Comparison of ENCODE assay signal across 10 cellular contexts in genomic region chr1:31505884-31506497, GRCh38.
DNase-seq lines count a peak whose midpoint lies in the region; ATAC-seq and TF ChIP-seq lines count a peak whose summit lies in the region.
"Had no signal": no experiment of that assay in that cellular context is flagged by ENCODE, and none has a peak within 500 bp of the region (broad histone marks: within the 10 kb centered on the region; RNA-seq: fewer than 3 reads in every experiment).

No MANE protein-coding gene starts in this region.

- H3K27ac ChIP-seq in heart right ventricle: no peak overlapping the region
- no peak overlapping the region for H3K27ac ChIP-seq in esophagus squamous epithelium
- H3K27ac ChIP-seq: parathyroid adenoma had no signal

- H3K4me3 ChIP-seq in heart right ventricle: no peak overlapping the region
- H3K4me3 ChIP-seq in esophagus squamous epithelium: no peak overlapping the region

- H3K27me3 ChIP-seq in heart right ventricle (peaks cover 0 to 31% (median 22%) of the 10 kb centered on the region in 7 donors), esophagus squamous epithelium (peaks cover 0 to 48% (median 0%) of the 10 kb centered on the region in 4 donors)

- no peak for TF ChIP-seq POLR2A in esophagus squamous epithelium (IDR thresholded peaks at IDR 0.05)

- intact Hi-C loops in heart right ventricle (cut with DNase I): no loop called here
- intact Hi-C loops in esophagus squamous epithelium (cut with DNase I): no loop called here

- H3K4me1 ChIP-seq in heart right ventricle (no peaks in the 10 kb centered on the region), esophagus squamous epithelium (peaks cover 0 to under 1% (median 0%) of the 10 kb centered on the region in 3 donors)

- ATAC-seq in HG02938 (IDR thresholded peaks at IDR 0.05; ENCODE audit: unreplicated experiment): peak; percentile 41
- no peak for ATAC-seq in heart right ventricle

- peak; percentile 49 for DNase-seq in activated CD4-positive, alpha-beta T cell treated with anti-CD3 and anti-CD28 coated beads for 48 hours
- DNase-seq in activated CD4-positive, alpha-beta T cell treated with anti-CD3 and anti-CD28 coated beads for 1 hour: no peak
- peak; percentile 10 to 30 for DNase-seq in activated CD4-positive, alpha-beta T cell treated with anti-CD3 and anti-CD28 coated beads, Interleukin-2, amount 50 U/mL, for 48 hours
- peak; percentile 6 for DNase-seq in stimulated activated CD8-positive, alpha-beta memory T cell treated with anti-CD3 and anti-CD28 coated beads, Interleukin-4, amount 100 ng/mL, for 24 hours (ENCODE audit: low read depth)
- DNase-seq in SHP77 treated with DMSO at 0.1 percent for 48 hours (lab: John Stamatoyannopoulos, UW) (no peak), heart right ventricle (no peak), esophagus squamous epithelium (lab: John Stamatoyannopoulos, UW) (no peak)
- DNase-seq: Caco-2 had no signal

- H3K9me3 ChIP-seq in heart right ventricle: no peaks in the 10 kb centered on the region
- no peaks in the 10 kb centered on the region for H3K9me3 ChIP-seq in esophagus squamous epithelium
- H3K9me3 ChIP-seq: Caco-2 had no signal

- H3K36me3 ChIP-seq in heart right ventricle (no peaks in the 10 kb centered on the region), esophagus squamous epithelium (no peaks in the 10 kb centered on the region)

- 66 to 70% methylated on average over 13 of the region's 13 CpGs for WGBS in heart right ventricle, 2 donors
- WGBS in esophagus squamous epithelium, 2 donors: 54 to 56% methylated on average over 11 to 13 of the region's 13 CpGs

- no peak for TF ChIP-seq CTCF in heart right ventricle (IDR thresholded peaks at IDR 0.05)
- no peak for TF ChIP-seq CTCF in esophagus squamous epithelium (IDR thresholded peaks at IDR 0.05)

Comparison
In these comparisons a context has a peak if more than half of its experiments do, and no peak if none do; other contexts are left out.
1. DNase-seq: peak in activated CD4-positive, alpha-beta T cell treated with anti-CD3 and anti-CD28 coated beads for 48 hours (single experiment), activated CD4-positive, alpha-beta T cell treated with anti-CD3 and anti-CD28 coated beads, Interleukin-2, amount 50 U/mL, for 48 hours (2 of 2) and stimulated activated CD8-positive, alpha-beta memory T cell treated with anti-CD3 and anti-CD28 coated beads, Interleukin-4, amount 100 ng/mL, for 24 hours (single experiment); none in activated CD4-positive, alpha-beta T cell treated with anti-CD3 and anti-CD28 coated beads for 1 hour (single experiment), SHP77 treated with DMSO at 0.1 percent for 48 hours (single experiment), heart right ventricle (0 of 2) and esophagus squamous epithelium (single experiment).